In genomic region chr1:21696931-21697330, GRCh38 we compare ENCODE assay signal across 18 cellular contexts. TPM values are rescaled to one million over a fixed set of nuclear protein-coding genes. Genes with fewer than 3 reads are reported as not detected.
DNase-seq lines count a peak whose midpoint lies in the region; FAIRE-seq and TF ChIP-seq lines count a peak whose summit lies in the region.
"Had no signal": no experiment of that assay in that cellular context is flagged by ENCODE, and none has a peak within 500 bp of the region (broad histone marks: within the 10 kb centered on the region; RNA-seq: fewer than 3 reads in every experiment).

No MANE protein-coding gene starts in this region.

- no peak for FAIRE-seq in astrocyte (lab: Jason Lieb, UNC)

- H3K4me1 Mint-ChIP-seq in astrocyte (ENCODE audit: low read depth, unreplicated experiment) (no peaks in the 10 kb centered on the region), neural progenitor cell (no peaks in the 10 kb centered on the region)
- H3K4me1 Mint-ChIP-seq: H9 had no signal

- H3K27ac Mint-ChIP-seq in astrocyte (ENCODE audit: unreplicated experiment) (no peak overlapping the region), neural progenitor cell (no peak overlapping the region)

- peak; percentile 89 for DNase-seq in H4 (ENCODE audit: low spot score)
- DNase-seq in MV-4-11 (lab: John Stamatoyannopoulos, UW): peak; percentile 84
- DNase-seq in astrocyte (ENCODE audit: low read depth): peak; percentile 84
- DNase-seq in fibroblast of peridontal ligament (ENCODE audit: extremely low read depth): peak; percentile 34
- DNase-seq in GOT3 (lab: John Stamatoyannopoulos, UW): no peak
- DNase-seq in NCI-H2029 (lab: John Stamatoyannopoulos, UW): no peak
- DNase-seq in stimulated activated CD4-positive, alpha-beta T cell treated with anti-CD3 and anti-CD28 coated beads, Interleukin-2, amount 100 ng/mL, for 24 hours: no peak
- DNase-seq in neural progenitor cell (ENCODE audit: low spot score): no peak
- DNase-seq: COR-L47; DMS153; H9; MM.1S; NCI-H1417; NCI-H187 treated with DMSO at 0.1 percent for 48 hours; NCI-H526 treated with DMSO at 0.1 percent for 48 hours; NK-92 treated with Interleukin-12 subunit alpha and Interleukin-12 subunit beta, amount 100 ng/mL, for 24 hours; PC-9 had no signal

- H3K79me2 ChIP-seq in astrocyte (ENCODE audit: insufficient read depth, low read length) (no peaks in the 10 kb centered on the region), neural progenitor cell (ENCODE audit: low read depth) (no peaks in the 10 kb centered on the region)

- H3K36me3 Mint-ChIP-seq in astrocyte (ENCODE audit: low read depth, unreplicated experiment) (peaks cover 22% of the 10 kb centered on the region), neural progenitor cell (peaks cover 20% of the 10 kb centered on the region)

- H3K9me3 Mint-ChIP-seq in astrocyte (ENCODE audit: unreplicated experiment) (no peaks in the 10 kb centered on the region), neural progenitor cell (no peaks in the 10 kb centered on the region)
- H3K9me3 Mint-ChIP-seq: CD14-positive monocyte, H9 had no signal

- no peak overlapping the region for H3K4me3 Mint-ChIP-seq in astrocyte (ENCODE audit: unreplicated experiment)
- no peak overlapping the region for H3K4me3 Mint-ChIP-seq in neural progenitor cell
- H3K4me3 Mint-ChIP-seq: CD14-positive monocyte, H9 had no signal

- H2AFZ ChIP-seq in astrocyte (ENCODE audit: low read depth, low read length): no peak overlapping the region
- no peak overlapping the region for H2AFZ ChIP-seq in neural progenitor cell (replicated peaks)
- H2AFZ ChIP-seq: PC-9 had no signal

- H4K20me1 ChIP-seq in astrocyte (ENCODE audit: insufficient read depth, low read length) (peaks cover 6% of the 10 kb centered on the region), neural progenitor cell (ENCODE audit: low read depth) (no peaks in the 10 kb centered on the region)

- H3F3A ChIP-seq in neural progenitor cell (ENCODE audit: low read depth): no peaks in the 10 kb centered on the region

- H3K9ac ChIP-seq in astrocyte (ENCODE audit: low read length) (no peak overlapping the region), neural progenitor cell (no peak overlapping the region)

- H3K27me3 Mint-ChIP-seq in astrocyte (ENCODE audit: low read depth, unreplicated experiment): no peaks in the 10 kb centered on the region
- H3K27me3 Mint-ChIP-seq in neural progenitor cell (ENCODE audit: insufficient read depth, low read depth): peaks cover 2% of the 10 kb centered on the region

- H3K4me1 ChIP-seq in astrocyte (ENCODE audit: insufficient read depth, low read length) (peaks cover 3% of the 10 kb centered on the region), neural progenitor cell (no peaks in the 10 kb centered on the region)

- TF ChIP-seq CTCF in astrocyte (IDR thresholded peaks at IDR 0.05; ENCODE audit: insufficient read depth, low read depth, low read length) (no peak), neural progenitor cell (IDR thresholded peaks at IDR 0.05) (no peak)

- H3K4me3 ChIP-seq in astrocyte (ENCODE audit: insufficient read depth, low read depth, low read length): no peak overlapping the region
- no peak overlapping the region for H3K4me3 ChIP-seq in neural progenitor cell
- H3K4me3 ChIP-seq: PC-9 had no signal

- H3K36me3 ChIP-seq in astrocyte (ENCODE audit: insufficient read depth, low read length): peaks cover 33% of the 10 kb centered on the region
- H3K36me3 ChIP-seq in neural progenitor cell: no peaks in the 10 kb centered on the region

- no peaks in the 10 kb centered on the region for H3K27me3 ChIP-seq in astrocyte (ENCODE audit: insufficient read depth, low read length)
- no peaks in the 10 kb centered on the region for H3K27me3 ChIP-seq in neural progenitor cell

- H3K27ac ChIP-seq in astrocyte (ENCODE audit: low read depth, low read length) (peak overlapping the region; percentile 26), neural progenitor cell (no peak overlapping the region)
- H3K27ac ChIP-seq: PC-9 had no signal

- H3K4me2 ChIP-seq in astrocyte (ENCODE audit: low read length) (no peak overlapping the region), neural progenitor cell (no peak overlapping the region)
- H3K4me2 ChIP-seq: PC-9 had no signal

- no peaks in the 10 kb centered on the region for H3K9me3 ChIP-seq in astrocyte (ENCODE audit: insufficient read depth, low read depth, low read length)
- no peaks in the 10 kb centered on the region for H3K9me3 ChIP-seq in neural progenitor cell (ENCODE audit: low read depth)

RNA-seq across cellular contexts. Expression of gene RAP1GAP, which starts 27.8 kb away (rescaled TPM):
- 2.0 and 2.3 TPM in 2 replicates for total RNA-seq in H4 (2014; rRNA removed; shearing (Covaris generic))
- 3.2 and 5.4 TPM in 2 replicates for total RNA-seq in astrocyte
- 2.6 and 3.9 TPM in 2 replicates for total RNA-seq in neural progenitor cell (ENCODE audit: low replicate concordance)

Comparison
In these comparisons a context has a peak if more than half of its experiments do, and no peak if none do; other contexts are left out.
1. DNase-seq: peak in H4 (single experiment), MV-4-11 (single experiment), astrocyte (single experiment) and fibroblast of peridontal ligament (single experiment); none in GOT3 (single experiment), NCI-H2029 (single experiment), stimulated activated CD4-positive, alpha-beta T cell treated with anti-CD3 and anti-CD28 coated beads, Interleukin-2, amount 100 ng/mL, for 24 hours (0 of 2) and neural progenitor cell (single experiment).